16 cellular contexts compared by ENCODE assay signal in genomic region chr7:28417321-28417940, GRCh38. TPM values are rescaled to one million over a fixed set of nuclear protein-coding genes. Genes with fewer than 3 reads are reported as not detected.
DNase-seq lines count a peak whose midpoint lies in the region; ATAC-seq and TF ChIP-seq lines count a peak whose summit lies in the region.
"Had no signal": no experiment of that assay in that cellular context is flagged by ENCODE, and none has a peak within 500 bp of the region (broad histone marks: within the 10 kb centered on the region; RNA-seq: fewer than 3 reads in every experiment).

No MANE protein-coding gene starts in this region.

- WGBS in right cardiac atrium, result 50% methylated on average over 5 of the region's 5 CpGs

- H3K27me3 Mint-ChIP-seq in brain, result peaks cover 2% of the 10 kb centered on the region
- H3K27me3 Mint-ChIP-seq in nephron (ENCODE audit: low read depth), result peaks cover 10% of the 10 kb centered on the region
- H3K27me3 Mint-ChIP-seq in type B pancreatic cell, result peaks cover 57% of the 10 kb centered on the region
- peaks cover 37% of the 10 kb centered on the region for H3K27me3 Mint-ChIP-seq in T-helper 17 cell

- H3K36me3 Mint-ChIP-seq in brain (no peaks in the 10 kb centered on the region), nephron (ENCODE audit: low read depth) (no peaks in the 10 kb centered on the region), type B pancreatic cell (peaks cover 10% of the 10 kb centered on the region), T-helper 17 cell (ENCODE audit: low read depth) (no peaks in the 10 kb centered on the region)
- H3K36me3 Mint-ChIP-seq: CD8-positive, alpha-beta T cell had no signal

- ATAC-seq in left ventricle myocardium superior (peak; percentile 47), right cardiac atrium (no peak), T-helper 17 cell (no peak)
- ATAC-seq: CD8-positive, alpha-beta T cell had no signal

- H3K9me3 Mint-ChIP-seq in brain, result peaks cover 0 to 3% (median 0%) of the 10 kb centered on the region in 5 experiments
- H3K9me3 Mint-ChIP-seq in nephron, result no peaks in the 10 kb centered on the region
- H3K9me3 Mint-ChIP-seq in type B pancreatic cell, result no peaks in the 10 kb centered on the region
- H3K9me3 Mint-ChIP-seq: CD8-positive, alpha-beta T cell; HFFc6 had no signal

- DNase-seq in left ventricle myocardium superior, result no peak
- no peak for DNase-seq in right cardiac atrium
- DNase-seq in type B pancreatic cell (ENCODE audit: extremely low spot score, unreplicated experiment), result no peak
- no peak for DNase-seq in OCI-M2 (lab: John Stamatoyannopoulos, UW; ENCODE audit: unreplicated experiment)
- DNase-seq in activated effector memory CD4-positive, alpha-beta T cell treated with anti-CD3 and anti-CD28 coated beads, Interleukin-2, amount 50 U/mL, for 16 hours, result no peak
- DNase-seq in T-helper 17 cell, result no peak
- DNase-seq: CD8-positive, alpha-beta T cell; COR-L47; DMS153; DMS79 treated with DMSO at 0.1 percent for 48 hours; HFFc6 had no signal

- H3K27ac ChIP-seq in right cardiac atrium (ENCODE audit: low read length), result no peak overlapping the region
- H3K27ac ChIP-seq: C4-2B had no signal

- intact Hi-C loops in left ventricle myocardium superior (cut with micrococcal nuclease), result no loop called here
- intact Hi-C loops in right cardiac atrium (cut with DNase I), result no loop called here

- TF ChIP-seq CTCF in brain (conservative IDR thresholded peaks at IDR 0.05), result no peak
- no peak for TF ChIP-seq CTCF in nephron (IDR thresholded peaks at IDR 0.05; ENCODE audit: unreplicated experiment in 3 of 3)
- no peak for TF ChIP-seq CTCF in type B pancreatic cell (conservative IDR thresholded peaks at IDR 0.05)

- no peak overlapping the region for H3K4me3 ChIP-seq in right cardiac atrium (ENCODE audit: low read length)
- H3K4me3 ChIP-seq: HAP-1 had no signal

- H3K9me3 ChIP-seq in right cardiac atrium (ENCODE audit: control insufficient read depth, low read length), result no peaks in the 10 kb centered on the region
- H3K9me3 ChIP-seq in T-helper 17 cell (ENCODE audit: control insufficient read depth, low read length, poor library complexity, severe bottlenecking), result no peaks in the 10 kb centered on the region
- H3K9me3 ChIP-seq: HAP-1 had no signal

- no peaks in the 10 kb centered on the region for H3K27me3 ChIP-seq in right cardiac atrium (ENCODE audit: control insufficient read depth, insufficient read depth)

- no peak overlapping the region for H3K27ac Mint-ChIP-seq in brain
- peak overlapping the region; percentile 41 to 64 (median 60) for H3K27ac Mint-ChIP-seq in nephron
- no peak overlapping the region for H3K27ac Mint-ChIP-seq in type B pancreatic cell
- no peak overlapping the region for H3K27ac Mint-ChIP-seq in T-helper 17 cell
- H3K27ac Mint-ChIP-seq: B cell; CD8-positive, alpha-beta T cell; HFFc6 had no signal

- H3K4me1 Mint-ChIP-seq in brain (peaks cover 66% of the 10 kb centered on the region), nephron (peaks cover 30% of the 10 kb centered on the region), type B pancreatic cell (ENCODE audit: unreplicated experiment) (peaks cover 27% of the 10 kb centered on the region), T-helper 17 cell (peaks cover 3% of the 10 kb centered on the region)

- peak overlapping the region in 3 of 5 experiments; percentile 24 to 48 (median 45) for H3K4me3 Mint-ChIP-seq in brain
- H3K4me3 Mint-ChIP-seq in nephron, result peak overlapping the region in 1 of 3 experiments; percentile 8
- H3K4me3 Mint-ChIP-seq in type B pancreatic cell, result peak overlapping the region; percentile 33
- no peak overlapping the region for H3K4me3 Mint-ChIP-seq in T-helper 17 cell
- H3K4me3 Mint-ChIP-seq: B cell; CD8-positive, alpha-beta T cell; HFFc6 had no signal

- no peaks in the 10 kb centered on the region for H3K4me1 ChIP-seq in right cardiac atrium (ENCODE audit: control insufficient read depth, insufficient read depth, low read length)
- H3K4me1 ChIP-seq: HAP-1 had no signal

RNA-seq across cellular contexts. Expression of gene CREB5, which starts 5.1 kb away (rescaled TPM):
- total RNA-seq in left ventricle myocardium superior (4.5 TPM), right cardiac atrium (10 to 100 TPM in 1 of 4 donors, 1 to 10 TPM in 3; 4.0 to 10.8 (median 9.0) TPM), type B pancreatic cell (ENCODE audit: low replicate concordance) (5.6 and 31.0 TPM in 2 replicates), T-helper 17 cell (1 to 10 TPM in 1 of 2 donors, under 1 TPM in 1; 0.81 to 1.8 TPM)
- polyA plus RNA-seq in right cardiac atrium (20.4 TPM), brain (ENCODE audit: insufficient read depth, low read depth, low replicate concordance) (11.6 TPM)
- total RNA-seq: CD8-positive, alpha-beta T cell had no signal

Comparison
In these comparisons a context has a peak if more than half of its experiments do, and no peak if none do; other contexts are left out.
1. H3K27ac Mint-ChIP-seq: peak in nephron (3 of 3); none in brain (0 of 5), type B pancreatic cell (single experiment) and T-helper 17 cell (single experiment).